In the genomic region with DNA sequence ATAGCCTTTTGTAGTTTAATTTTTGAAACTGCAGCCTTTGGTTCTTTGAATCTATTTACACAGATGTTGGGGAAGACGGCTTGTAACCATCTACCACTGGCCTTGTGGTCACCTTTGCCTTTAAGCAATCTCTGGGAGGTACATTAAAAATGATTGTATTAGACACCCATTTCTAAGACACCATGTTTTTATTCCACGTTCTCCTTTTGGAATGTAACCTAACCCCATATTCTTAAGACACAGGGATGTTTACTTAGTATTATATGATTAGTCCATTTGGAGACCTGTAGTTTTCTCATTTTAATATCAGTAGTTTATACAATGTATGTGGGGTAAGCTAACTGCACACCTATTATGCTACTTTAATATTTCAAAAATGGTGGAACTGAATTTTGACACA, we compare ENCODE assay signal across 23 cellular contexts.
"Had no signal": no experiment of that assay in that cellular context is flagged by ENCODE, and none has a peak within 500 bp of the region (broad histone marks: within the 10 kb centered on the region; RNA-seq: fewer than 3 reads in every experiment).

No MANE protein-coding gene starts in this region.

- H3K4me1 Mint-ChIP-seq: activated CD4-positive, alpha-beta memory T cell treated with anti-CD3 and anti-CD28 coated beads, Interleukin-2, amount 10 ng/mL, durations not matched to agents 7 days and 5 days; activated CD4-positive, alpha-beta T cell treated with anti-CD3 and anti-CD28 coated beads for 36 hours; activated naive CD4-positive, alpha-beta T cell treated with anti-CD3 and anti-CD28 coated beads, Interleukin-2, amount 50 U/mL, for 24 hours; memory B cell; naive thymus-derived CD8-positive, alpha-beta T cell had no signal

- H3K4me1 ChIP-seq: body of pancreas, left ventricle myocardium inferior, upper lobe of left lung had no signal

- H3K9me3 Mint-ChIP-seq: activated CD4-positive, alpha-beta memory T cell treated with anti-CD3 and anti-CD28 coated beads, Interleukin-2, amount 10 ng/mL, durations not matched to agents 7 days and 5 days; activated naive CD4-positive, alpha-beta T cell treated with anti-CD3 and anti-CD28 coated beads, Interleukin-2, amount 50 U/mL, for 24 hours; memory B cell had no signal

- ATAC-seq: activated CD4-positive, alpha-beta T cell treated with anti-CD3 and anti-CD28 coated beads for 36 hours; body of pancreas; effector memory CD8-positive, alpha-beta T cell; naive thymus-derived CD8-positive, alpha-beta T cell had no signal

- H3K36me3 ChIP-seq: left ventricle myocardium inferior, neutrophil, upper lobe of left lung had no signal

- H3K9me3 ChIP-seq: body of pancreas, left ventricle myocardium inferior, neutrophil, upper lobe of left lung had no signal

- H3K27ac ChIP-seq: body of pancreas, epithelial cell of prostate, left ventricle myocardium inferior, neutrophil, skin epidermis, upper lobe of left lung had no signal

- H3K4me3 ChIP-seq: body of pancreas, left ventricle myocardium inferior, skin epidermis, upper lobe of left lung had no signal

- H3K27me3 ChIP-seq: body of pancreas, neutrophil, upper lobe of left lung had no signal

- H3K4me3 Mint-ChIP-seq: activated CD4-positive, alpha-beta memory T cell treated with anti-CD3 and anti-CD28 coated beads, Interleukin-2, amount 10 ng/mL, durations not matched to agents 7 days and 5 days; activated CD4-positive, alpha-beta T cell treated with anti-CD3 and anti-CD28 coated beads for 36 hours; activated naive CD4-positive, alpha-beta T cell treated with anti-CD3 and anti-CD28 coated beads, Interleukin-2, amount 50 U/mL, for 24 hours; effector memory CD8-positive, alpha-beta T cell; memory B cell; naive thymus-derived CD8-positive, alpha-beta T cell had no signal

- H3K27me3 Mint-ChIP-seq: activated CD4-positive, alpha-beta memory T cell treated with anti-CD3 and anti-CD28 coated beads, Interleukin-2, amount 10 ng/mL, durations not matched to agents 7 days and 5 days; activated CD4-positive, alpha-beta T cell treated with anti-CD3 and anti-CD28 coated beads for 36 hours; activated naive CD4-positive, alpha-beta T cell treated with anti-CD3 and anti-CD28 coated beads, Interleukin-2, amount 50 U/mL, for 24 hours; effector memory CD8-positive, alpha-beta T cell; memory B cell; naive thymus-derived CD8-positive, alpha-beta T cell had no signal

- DNase-seq: activated CD4-positive, alpha-beta memory T cell treated with anti-CD3 and anti-CD28 coated beads, Interleukin-2, amount 10 ng/mL, durations not matched to agents 7 days and 5 days; activated CD4-positive, alpha-beta T cell treated with anti-CD3 and anti-CD28 coated beads for 36 hours; activated effector memory CD4-positive, alpha-beta T cell treated with anti-CD3 and anti-CD28 coated beads, Interleukin-2, amount 50 U/mL, for 16 hours; activated T-cell treated with anti-CD3 and anti-CD28 coated beads, Interleukin-2, amount 50 U/mL, for 48 hours; amniotic stem cell; body of pancreas; dermis blood vessel endothelial cell; effector memory CD8-positive, alpha-beta T cell; hypothalamus; left ventricle myocardium inferior; naive thymus-derived CD8-positive, alpha-beta T cell; posterior cingulate gyrus; retina; stimulated activated CD4-positive, alpha-beta T cell treated with anti-CD3 and anti-CD28 coated beads, Interleukin-15, amount 100 ng/mL, for 24 hours; stimulated activated CD4-positive, alpha-beta T cell treated with anti-CD3 and anti-CD28 coated beads, Interleukin-4, amount 100 ng/mL, for 1 hour; stimulated activated naive CD4-positive, alpha-beta T cell treated with Interleukin-2 at 50 U/mL for 16 hours; T-helper 2 cell; upper lobe of left lung had no signal

- H3K27ac Mint-ChIP-seq: activated CD4-positive, alpha-beta memory T cell treated with anti-CD3 and anti-CD28 coated beads, Interleukin-2, amount 10 ng/mL, durations not matched to agents 7 days and 5 days; activated CD4-positive, alpha-beta T cell treated with anti-CD3 and anti-CD28 coated beads for 36 hours; activated naive CD4-positive, alpha-beta T cell treated with anti-CD3 and anti-CD28 coated beads, Interleukin-2, amount 50 U/mL, for 24 hours; effector memory CD8-positive, alpha-beta T cell; memory B cell; naive thymus-derived CD8-positive, alpha-beta T cell had no signal

- H3K36me3 Mint-ChIP-seq: activated naive CD4-positive, alpha-beta T cell treated with anti-CD3 and anti-CD28 coated beads, Interleukin-2, amount 50 U/mL, for 24 hours; memory B cell; naive thymus-derived CD8-positive, alpha-beta T cell had no signal
